Comparison of ENCODE assay signal across 21 cellular contexts in genomic region chr7:32079530-32079929, GRCh38. TPM values are rescaled to one million over a fixed set of nuclear protein-coding genes. Genes with fewer than 3 reads are reported as not detected.
"Had no signal": no experiment of that assay in that cellular context is flagged by ENCODE, and none has a peak within 500 bp of the region (broad histone marks: within the 10 kb centered on the region; RNA-seq: fewer than 3 reads in every experiment).

No MANE protein-coding gene starts in this region.

- DNase-seq: activated CD4-positive, alpha-beta memory T cell treated with anti-CD3 and anti-CD28 coated beads, Interleukin-2, amount 10 ng/mL, durations not matched to agents 7 days and 5 days; activated CD4-positive, alpha-beta T cell treated with anti-CD3 and anti-CD28 coated beads for 48 hours; activated CD4-positive, CD25-positive, alpha-beta regulatory T cell; activated CD8-positive, alpha-beta memory T cell treated with anti-CD3 and anti-CD28 coated beads, Interleukin-2, amount 10 ng/mL, durations not matched to agents 7 days and 5 days; activated naive CD4-positive, alpha-beta T cell treated with anti-CD3 and anti-CD28 coated beads for 36 hours; activated T-cell treated with anti-CD3 and anti-CD28 coated beads, Interleukin-2, amount 50 U/mL, for 1 hour; central memory CD4-positive, alpha-beta T cell; erythroblast; foreskin melanocyte; kidney; left lung; stimulated activated CD4-positive, alpha-beta T cell treated with anti-CD3 and anti-CD28 coated beads, Interleukin-4, amount 100 ng/mL, for 4 hours; T-cell; testis; upper lobe of left lung had no signal

- H3K27ac Mint-ChIP-seq: activated CD4-positive, alpha-beta memory T cell treated with anti-CD3 and anti-CD28 coated beads, Interleukin-2, amount 10 ng/mL, durations not matched to agents 7 days and 5 days; activated CD8-positive, alpha-beta memory T cell treated with anti-CD3 and anti-CD28 coated beads, Interleukin-2, amount 10 ng/mL, durations not matched to agents 7 days and 5 days; activated naive CD4-positive, alpha-beta T cell treated with anti-CD3 and anti-CD28 coated beads for 36 hours; activated T-helper 17 cell treated with anti-CD3 and anti-CD28 coated beads, Interleukin-2, amount 50 U/mL, for 72 hours; stimulated activated memory B cell treated with anti-CD40 and anti-IgM and Interleukin-4, amounts not matched to agents 10 μg/mL and 1 μg/mL and 100 μg/mL, for 72 hours; T-cell had no signal

- H3K27ac ChIP-seq: coronary artery, left lung, testis, upper lobe of left lung had no signal

- H3K9me3 ChIP-seq: left lung, testis, upper lobe of left lung had no signal

- H3K4me3 ChIP-seq: coronary artery, left lung, testis, upper lobe of left lung had no signal

- H3K27me3 Mint-ChIP-seq: activated CD4-positive, alpha-beta memory T cell treated with anti-CD3 and anti-CD28 coated beads, Interleukin-2, amount 10 ng/mL, durations not matched to agents 7 days and 5 days; activated CD8-positive, alpha-beta memory T cell treated with anti-CD3 and anti-CD28 coated beads, Interleukin-2, amount 10 ng/mL, durations not matched to agents 7 days and 5 days; activated T-helper 17 cell treated with anti-CD3 and anti-CD28 coated beads, Interleukin-2, amount 50 U/mL, for 72 hours; stimulated activated memory B cell treated with anti-CD40 and anti-IgM and Interleukin-4, amounts not matched to agents 10 μg/mL and 1 μg/mL and 100 μg/mL, for 72 hours had no signal

- ATAC-seq: activated CD8-positive, alpha-beta memory T cell treated with anti-CD3 and anti-CD28 coated beads, Interleukin-2, amount 10 ng/mL, durations not matched to agents 7 days and 5 days; activated T-helper 17 cell treated with anti-CD3 and anti-CD28 coated beads, Interleukin-2, amount 50 U/mL, for 72 hours; left lung; sciatic nerve; stimulated activated memory B cell treated with anti-CD40 and anti-IgM and Interleukin-4, amounts not matched to agents 10 μg/mL and 1 μg/mL and 100 μg/mL, for 72 hours; T-cell had no signal

- H3K4me1 ChIP-seq: left lung, testis, upper lobe of left lung had no signal

- H3K9me3 Mint-ChIP-seq: activated CD4-positive, alpha-beta memory T cell treated with anti-CD3 and anti-CD28 coated beads, Interleukin-2, amount 10 ng/mL, durations not matched to agents 7 days and 5 days; stimulated activated memory B cell treated with anti-CD40 and anti-IgM and Interleukin-4, amounts not matched to agents 10 μg/mL and 1 μg/mL and 100 μg/mL, for 72 hours had no signal

- H3K36me3 ChIP-seq: left lung, upper lobe of left lung had no signal

- H3K36me3 Mint-ChIP-seq: activated CD8-positive, alpha-beta memory T cell treated with anti-CD3 and anti-CD28 coated beads, Interleukin-2, amount 10 ng/mL, durations not matched to agents 7 days and 5 days; stimulated activated memory B cell treated with anti-CD40 and anti-IgM and Interleukin-4, amounts not matched to agents 10 μg/mL and 1 μg/mL and 100 μg/mL, for 72 hours; T-cell had no signal

- H3K4me3 Mint-ChIP-seq: activated CD4-positive, alpha-beta memory T cell treated with anti-CD3 and anti-CD28 coated beads, Interleukin-2, amount 10 ng/mL, durations not matched to agents 7 days and 5 days; activated CD8-positive, alpha-beta memory T cell treated with anti-CD3 and anti-CD28 coated beads, Interleukin-2, amount 10 ng/mL, durations not matched to agents 7 days and 5 days; activated naive CD4-positive, alpha-beta T cell treated with anti-CD3 and anti-CD28 coated beads for 36 hours; activated T-helper 17 cell treated with anti-CD3 and anti-CD28 coated beads, Interleukin-2, amount 50 U/mL, for 72 hours; brain; stimulated activated memory B cell treated with anti-CD40 and anti-IgM and Interleukin-4, amounts not matched to agents 10 μg/mL and 1 μg/mL and 100 μg/mL, for 72 hours; T-cell had no signal

- H3K27me3 ChIP-seq: left lung, testis, upper lobe of left lung had no signal

- H3K4me1 Mint-ChIP-seq: activated CD4-positive, alpha-beta memory T cell treated with anti-CD3 and anti-CD28 coated beads, Interleukin-2, amount 10 ng/mL, durations not matched to agents 7 days and 5 days; activated CD8-positive, alpha-beta memory T cell treated with anti-CD3 and anti-CD28 coated beads, Interleukin-2, amount 10 ng/mL, durations not matched to agents 7 days and 5 days; activated T-helper 17 cell treated with anti-CD3 and anti-CD28 coated beads, Interleukin-2, amount 50 U/mL, for 72 hours; stimulated activated memory B cell treated with anti-CD40 and anti-IgM and Interleukin-4, amounts not matched to agents 10 μg/mL and 1 μg/mL and 100 μg/mL, for 72 hours; T-cell had no signal

RNA-seq across cellular contexts. Expression of gene PDE1C, which starts 9.3 kb away (rescaled TPM):
- total RNA-seq: activated CD4-positive, alpha-beta memory T cell treated with anti-CD3 and anti-CD28 coated beads, Interleukin-2, amount 10 ng/mL, durations not matched to agents 7 days and 5 days; activated CD8-positive, alpha-beta memory T cell treated with anti-CD3 and anti-CD28 coated beads, Interleukin-2, amount 10 ng/mL, durations not matched to agents 7 days and 5 days; activated naive CD4-positive, alpha-beta T cell treated with anti-CD3 and anti-CD28 coated beads for 36 hours; activated T-helper 17 cell treated with anti-CD3 and anti-CD28 coated beads, Interleukin-2, amount 50 U/mL, for 72 hours; mononuclear cell; T-cell had no signal
